Comparison of ENCODE assay signal across 1 cellular context in the genomic region with DNA sequence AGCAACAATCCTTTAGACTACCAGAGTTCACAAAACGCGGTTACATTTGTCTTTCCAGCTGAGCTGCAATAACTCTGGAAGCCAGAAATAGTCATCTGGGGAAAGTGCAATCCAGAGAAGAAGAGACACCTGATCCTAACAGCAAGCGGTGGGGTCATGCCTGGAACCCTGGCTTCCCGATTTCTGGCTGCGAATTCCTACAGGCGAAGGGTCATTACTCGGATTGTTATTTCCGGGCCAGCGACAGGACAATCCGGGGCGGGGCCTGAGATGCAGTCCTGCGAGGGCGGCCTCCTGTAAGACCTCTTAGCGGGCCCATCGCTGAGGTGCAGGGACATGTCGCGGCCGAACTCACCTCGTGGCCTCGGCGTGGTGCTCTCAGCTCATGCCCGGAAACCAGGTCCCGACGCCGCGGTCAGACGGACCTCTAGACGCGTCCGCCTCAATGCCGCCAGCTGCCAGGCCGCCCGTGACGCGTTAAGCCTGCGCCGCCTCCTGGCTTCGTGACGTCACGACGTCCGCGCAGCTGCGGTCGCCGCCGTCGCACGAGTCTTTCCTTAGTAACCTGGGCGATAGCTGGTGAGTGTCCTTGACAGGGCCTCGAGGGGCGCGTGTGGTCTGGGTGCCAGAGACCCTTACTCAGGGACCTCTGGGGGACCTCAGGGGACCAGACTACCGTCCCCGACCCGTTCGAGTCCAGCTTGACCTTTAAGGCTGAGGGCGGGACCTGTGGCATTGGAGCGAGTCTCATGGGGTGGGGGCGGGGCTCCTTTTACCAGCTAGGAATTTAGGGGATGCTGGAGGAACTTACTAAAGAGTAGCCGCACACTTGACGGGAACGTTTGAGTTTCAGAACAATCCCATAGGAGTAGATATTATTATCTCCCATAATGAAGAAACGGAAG.
TF ChIP-seq lines count a peak whose summit lies in the region.

A gene with protein sequence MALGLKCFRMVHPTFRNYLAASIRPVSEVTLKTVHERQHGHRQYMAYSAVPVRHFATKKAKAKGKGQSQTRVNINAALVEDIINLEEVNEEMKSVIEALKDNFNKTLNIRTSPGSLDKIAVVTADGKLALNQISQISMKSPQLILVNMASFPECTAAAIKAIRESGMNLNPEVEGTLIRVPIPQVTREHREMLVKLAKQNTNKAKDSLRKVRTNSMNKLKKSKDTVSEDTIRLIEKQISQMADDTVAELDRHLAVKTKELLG (plus strand): TSS at position 523 of the 905 bp plus-strand sequence. CDS start 6,010 bp downstream, outside the sequence.
A gene with protein sequence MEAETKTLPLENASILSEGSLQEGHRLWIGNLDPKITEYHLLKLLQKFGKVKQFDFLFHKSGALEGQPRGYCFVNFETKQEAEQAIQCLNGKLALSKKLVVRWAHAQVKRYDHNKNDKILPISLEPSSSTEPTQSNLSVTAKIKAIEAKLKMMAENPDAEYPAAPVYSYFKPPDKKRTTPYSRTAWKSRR (minus strand): TSS at position 481 of the 905 bp plus-strand sequence. CDS start 3,348 bp downstream, outside the sequence.

TF ChIP-seq in GM12878, 131 proteins besides CTCF, POLR2A, EP300 and RAD21 (continued from another document):
- TF ChIP-seq, protein P1, sequence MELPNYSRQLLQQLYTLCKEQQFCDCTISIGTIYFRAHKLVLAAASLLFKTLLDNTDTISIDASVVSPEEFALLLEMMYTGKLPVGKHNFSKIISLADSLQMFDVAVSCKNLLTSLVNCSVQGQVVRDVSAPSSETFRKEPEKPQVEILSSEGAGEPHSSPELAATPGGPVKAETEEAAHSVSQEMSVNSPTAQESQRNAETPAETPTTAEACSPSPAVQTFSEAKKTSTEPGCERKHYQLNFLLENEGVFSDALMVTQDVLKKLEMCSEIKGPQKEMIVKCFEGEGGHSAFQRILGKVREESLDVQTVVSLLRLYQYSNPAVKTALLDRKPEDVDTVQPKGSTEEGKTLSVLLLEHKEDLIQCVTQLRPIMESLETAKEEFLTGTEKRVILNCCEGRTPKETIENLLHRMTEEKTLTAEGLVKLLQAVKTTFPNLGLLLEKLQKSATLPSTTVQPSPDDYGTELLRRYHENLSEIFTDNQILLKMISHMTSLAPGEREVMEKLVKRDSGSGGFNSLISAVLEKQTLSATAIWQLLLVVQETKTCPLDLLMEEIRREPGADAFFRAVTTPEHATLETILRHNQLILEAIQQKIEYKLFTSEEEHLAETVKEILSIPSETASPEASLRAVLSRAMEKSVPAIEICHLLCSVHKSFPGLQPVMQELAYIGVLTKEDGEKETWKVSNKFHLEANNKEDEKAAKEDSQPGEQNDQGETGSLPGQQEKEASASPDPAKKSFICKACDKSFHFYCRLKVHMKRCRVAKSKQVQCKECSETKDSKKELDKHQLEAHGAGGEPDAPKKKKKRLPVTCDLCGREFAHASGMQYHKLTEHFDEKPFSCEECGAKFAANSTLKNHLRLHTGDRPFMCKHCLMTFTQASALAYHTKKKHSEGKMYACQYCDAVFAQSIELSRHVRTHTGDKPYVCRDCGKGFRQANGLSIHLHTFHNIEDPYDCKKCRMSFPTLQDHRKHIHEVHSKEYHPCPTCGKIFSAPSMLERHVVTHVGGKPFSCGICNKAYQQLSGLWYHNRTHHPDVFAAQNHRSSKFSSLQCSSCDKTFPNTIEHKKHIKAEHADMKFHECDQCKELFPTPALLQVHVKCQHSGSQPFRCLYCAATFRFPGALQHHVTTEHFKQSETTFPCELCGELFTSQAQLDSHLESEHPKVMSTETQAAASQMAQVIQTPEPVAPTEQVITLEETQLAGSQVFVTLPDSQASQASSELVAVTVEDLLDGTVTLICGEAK (IDR thresholded peaks at IDR 0.05; ENCODE audit: borderline replicate concordance) = 0 out of 2 replicates have a peak, but pooled peaks have one; percentile 15
- TF ChIP-seq ZNF384 (IDR thresholded peaks at IDR 0.05; ENCODE audit: borderline replicate concordance, low read depth, low read length) (no peak), SUZ12 (IDR thresholded peaks at IDR 0.05; ENCODE audit: unreplicated experiment) (no peak), SMC3 (IDR thresholded peaks at IDR 0.05; ENCODE audit: borderline replicate concordance, low read length) (no peak)
